8 cellular contexts compared by ENCODE assay signal in the genomic region with DNA sequence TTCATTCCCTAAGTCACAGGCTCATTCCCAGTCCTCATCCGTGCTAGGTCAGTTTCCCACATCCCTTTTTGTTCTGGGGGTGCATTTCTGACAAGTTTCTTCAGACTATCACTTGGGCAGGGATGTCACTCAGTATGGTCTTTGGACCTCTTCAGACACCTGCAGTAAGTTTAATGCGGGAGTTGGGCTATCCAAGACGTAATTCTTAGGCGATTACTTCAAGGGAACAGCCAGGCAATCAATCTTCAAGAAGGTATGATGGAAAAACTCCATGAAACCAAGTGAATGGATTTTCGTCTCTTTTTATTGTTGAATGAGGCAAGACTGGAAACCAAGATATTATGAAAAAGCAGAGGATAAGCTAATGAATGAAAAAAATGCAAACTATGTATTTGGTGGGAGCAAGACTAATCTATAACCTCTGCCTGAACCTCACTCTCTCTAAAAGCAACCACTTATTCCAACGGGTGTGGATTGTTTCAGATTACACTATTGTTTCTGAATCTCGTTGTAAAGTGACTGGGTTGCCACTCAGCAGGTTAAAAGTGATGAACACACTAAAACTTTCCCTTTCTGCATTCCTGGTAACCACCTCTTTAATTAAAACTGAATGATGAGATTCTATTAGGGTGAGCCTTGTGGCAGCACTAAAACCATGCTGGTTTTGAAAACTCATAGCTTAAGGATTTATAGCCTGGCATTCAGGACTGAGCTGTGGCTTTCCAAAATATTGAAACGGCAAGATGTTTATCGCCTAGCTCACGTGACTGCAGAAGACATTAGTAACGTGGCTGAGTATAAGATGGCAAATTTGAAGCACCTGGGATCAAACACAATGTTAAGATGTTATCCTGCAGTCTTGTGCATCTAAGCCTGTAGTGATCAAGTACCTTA. TPM values are rescaled to one million over a fixed set of nuclear protein-coding genes. Genes with fewer than 3 reads are reported as not detected.
A peak's percentile ranks its signal among the peaks of the same experiment; 100 is the strongest.
DNase-seq lines count a peak whose midpoint lies in the region; ATAC-seq, FAIRE-seq and TF ChIP-seq lines count a peak whose summit lies in the region.

No MANE protein-coding gene starts in this region.

- POLR2A ChIA-PET in HepG2 (lab: Yijun Ruan, JAX) = interaction anchor here (0.7 to 2.7 kb wide), 8 partner anchors 7 to 125 kb away, joined by 3 to 12 read pairs (median 6); partner anchors contain the start of gene SEC16B

- FAIRE-seq in HepG2 (lab: Jason Lieb, UNC) = no peak

- intact Hi-C loops in activated naive CD4-positive, alpha-beta T cell treated with anti-CD3 and anti-CD28 coated beads for 36 hours (cut with micrococcal nuclease) = no loop called here
- intact Hi-C loops in HepG2 (cut with micrococcal nuclease; ENCODE audit: unreplicated experiment) = loop anchor here (2.0 to 10.0 kb wide), 2 partner anchors 56 to 190 kb away; no protein-coding TSS in a partner anchor

- H4K20me1 ChIP-seq in HepG2 (ENCODE audit: insufficient read depth, low read length) = no peaks in the 10 kb centered on the region

- peaks cover 5% of the 10 kb centered on the region for H3K9me3 Mint-ChIP-seq in activated naive CD4-positive, alpha-beta T cell treated with anti-CD3 and anti-CD28 coated beads for 36 hours

- H3K79me2 ChIP-seq in HepG2 (ENCODE audit: insufficient read depth, low read length) = peaks cover 35% of the 10 kb centered on the region

- no peak for TF ChIP-seq EP300 in HepG2 (IDR thresholded peaks at IDR 0.05; ENCODE audit: low read depth in 2 of 2, low read length in 2 of 2)
- TF ChIP-seq EP300 in HepG2 (CRISPR knock-in tag; IDR thresholded peaks at IDR 0.05; ENCODE audit: borderline replicate concordance) = no peak
- TF ChIP-seq EP300 in tibial nerve (IDR thresholded peaks at IDR 0.05) = no peak

- TF ChIP-seq RAD21 in HepG2 (CRISPR knock-in tag; IDR thresholded peaks at IDR 0.05) = no peak

- in situ Hi-C loops in HepG2 (cut with HindIII; ENCODE audit: extremely low pct_ligation_motif_present, low pct_unique_long_range_greater_than_20kb) = no loop called here

- no peak for ATAC-seq in HepG2
- no peak for ATAC-seq in HG02973 (IDR thresholded peaks at IDR 0.05; ENCODE audit: unreplicated experiment)
- no peak for ATAC-seq in HG02938 (IDR thresholded peaks at IDR 0.05; ENCODE audit: unreplicated experiment)

- H3K4me3 ChIP-seq in HepG2 (replicated peaks in 1 of 3; ENCODE audit: insufficient read depth in 1 of 3, low read depth in 2 of 3, low read length in 3 of 3) = peak overlapping the region; percentile 92 to 96 (median 94)
- H3K4me3 ChIP-seq in tibial nerve = peak overlapping the region; percentile 56 to 97 (median 86)

- H3K9me3 ChIP-seq in HepG2 (ENCODE audit: low read length) (no peaks in the 10 kb centered on the region), tibial nerve (no peaks in the 10 kb centered on the region)

- CTCF ChIA-PET in activated naive CD4-positive, alpha-beta T cell treated with anti-CD3 and anti-CD28 coated beads for 36 hours (lab: Charles Lee) = no interaction called here
- CTCF ChIA-PET in HepG2 (lab: Yijun Ruan, JAX; ENCODE audit: low intra/inter-chr PET ratio, low total read pairs) = no interaction called here

- H3K27me3 Mint-ChIP-seq in activated naive CD4-positive, alpha-beta T cell treated with anti-CD3 and anti-CD28 coated beads for 36 hours (ENCODE audit: low read depth) = peaks cover 64% of the 10 kb centered on the region

- peaks cover 62% of the 10 kb centered on the region for H3K4me1 ChIP-seq in HepG2 (ENCODE audit: insufficient read depth, low read length)
- H3K4me1 ChIP-seq in tibial nerve = peaks cover 0 to 49% (median 2%) of the 10 kb centered on the region in 4 donors

- H3K27ac ChIP-seq in HepG2 (ENCODE audit: extremely low read length, insufficient read depth, low read length) (peak overlapping the region; percentile 77), tibial nerve (peak overlapping the region; percentile 35 to 94 (median 89))

- TSS peak; percentile 69 for BruUV-seq in HepG2 (replicated peaks; lab: Mats Ljungman, UMichigan)

- peaks cover 12% of the 10 kb centered on the region for H3K4me1 Mint-ChIP-seq in activated naive CD4-positive, alpha-beta T cell treated with anti-CD3 and anti-CD28 coated beads for 36 hours (ENCODE audit: low read depth)

- WGBS in HepG2 (ENCODE audit: low lambda C conversion rate) = 18% methylated on average over 11 of the region's 11 CpGs
- 12 to 15% methylated on average over 11 of the region's 11 CpGs for WGBS in tibial nerve, 2 donors

- peak overlapping the region; percentile 6 for H3K4me3 Mint-ChIP-seq in activated naive CD4-positive, alpha-beta T cell treated with anti-CD3 and anti-CD28 coated beads for 36 hours

- H2AFZ ChIP-seq in HepG2 (ENCODE audit: low read length) = peak overlapping the region; percentile 43

- TF ChIP-seq CTCF in HepG2 (CRISPR knock-in tag; IDR thresholded peaks at IDR 0.05) = no peak
- TF ChIP-seq CTCF in tibial nerve (IDR thresholded peaks at IDR 0.05) = peak in 1 of 5 experiments; percentile 7

- H3K36me3 Mint-ChIP-seq in activated naive CD4-positive, alpha-beta T cell treated with anti-CD3 and anti-CD28 coated beads for 36 hours (ENCODE audit: low read depth) = peaks cover 2% of the 10 kb centered on the region

- no peak overlapping the region for H3K27ac Mint-ChIP-seq in activated naive CD4-positive, alpha-beta T cell treated with anti-CD3 and anti-CD28 coated beads for 36 hours

- no peak for DNase-seq in activated naive CD4-positive, alpha-beta T cell treated with anti-CD3 and anti-CD28 coated beads for 36 hours
- no peak for DNase-seq in activated naive CD4-positive, alpha-beta T cell treated with Interleukin-2 at 50 U/mL for 16 hours
- DNase-seq in amniotic stem cell (lab: John Stamatoyannopoulos, UW) (peak; percentile 44), HepG2 (ENCODE audit: low spot score) (no peak), tibial nerve (ENCODE audit: low spot score in 2 of 2) (no peak)
- no peak for DNase-seq in stimulated activated CD4-positive, alpha-beta T cell treated with anti-CD3 and anti-CD28 coated beads, Interleukin-2, amount 100 ng/mL, for 48 hours

- peak overlapping the region; percentile 96 for H3K4me2 ChIP-seq in HepG2 (ENCODE audit: low read depth, low read length)

- TF ChIP-seq POLR2A in HepG2 (IDR thresholded peaks at IDR 0.05; ENCODE audit: insufficient read depth in 1 of 2, low read depth in 2 of 2, low read length in 2 of 2) = no peak
- no peak for TF ChIP-seq POLR2A in tibial nerve (IDR thresholded peaks at IDR 0.05)

- H3K36me3 ChIP-seq in HepG2 (replicated peaks in 1 of 2; ENCODE audit: control insufficient read depth in 1 of 2, insufficient read depth in 2 of 2, low read length in 2 of 2) (no peaks in the 10 kb centered on the region), tibial nerve (no peaks in the 10 kb centered on the region)

- no peaks in the 10 kb centered on the region; a peak in 1 of 5 replicates for H3K27me3 ChIP-seq in HepG2 (ENCODE audit: control insufficient read depth in 1 of 2, insufficient read depth in 2 of 2, low read length in 2 of 2)
- no peaks in the 10 kb centered on the region for H3K27me3 ChIP-seq in tibial nerve

- H3K9ac ChIP-seq in HepG2 (ENCODE audit: insufficient read depth, low read depth, low read length) = peak overlapping the region; percentile 85

TF ChIP-seq in HepG2, 621 proteins besides CTCF, POLR2A, EP300 and RAD21:
- TF ChIP-seq ZNF292 (CRISPR knock-in tag; IDR thresholded peaks at IDR 0.05; ENCODE audit: borderline replicate concordance, low read depth) (0 out of 2 replicates have a peak, but pooled peaks have one; percentile 8), PHF21A (CRISPR knock-in tag; IDR thresholded peaks at IDR 0.05) (0 out of 2 replicates have a peak, but pooled peaks have one; percentile 5)
- TF ChIP-seq, protein P1, sequence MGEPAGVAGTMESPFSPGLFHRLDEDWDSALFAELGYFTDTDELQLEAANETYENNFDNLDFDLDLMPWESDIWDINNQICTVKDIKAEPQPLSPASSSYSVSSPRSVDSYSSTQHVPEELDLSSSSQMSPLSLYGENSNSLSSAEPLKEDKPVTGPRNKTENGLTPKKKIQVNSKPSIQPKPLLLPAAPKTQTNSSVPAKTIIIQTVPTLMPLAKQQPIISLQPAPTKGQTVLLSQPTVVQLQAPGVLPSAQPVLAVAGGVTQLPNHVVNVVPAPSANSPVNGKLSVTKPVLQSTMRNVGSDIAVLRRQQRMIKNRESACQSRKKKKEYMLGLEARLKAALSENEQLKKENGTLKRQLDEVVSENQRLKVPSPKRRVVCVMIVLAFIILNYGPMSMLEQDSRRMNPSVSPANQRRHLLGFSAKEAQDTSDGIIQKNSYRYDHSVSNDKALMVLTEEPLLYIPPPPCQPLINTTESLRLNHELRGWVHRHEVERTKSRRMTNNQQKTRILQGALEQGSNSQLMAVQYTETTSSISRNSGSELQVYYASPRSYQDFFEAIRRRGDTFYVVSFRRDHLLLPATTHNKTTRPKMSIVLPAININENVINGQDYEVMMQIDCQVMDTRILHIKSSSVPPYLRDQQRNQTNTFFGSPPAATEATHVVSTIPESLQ (CRISPR knock-in tag; conservative IDR thresholded peaks at IDR 0.05) = no peak

RNA-seq across cellular contexts. Expression of gene RASAL2, which starts 1.1 kb away (rescaled TPM):
- not detected for total RNA-seq in activated naive CD4-positive, alpha-beta T cell treated with anti-CD3 and anti-CD28 coated beads for 36 hours
- total RNA-seq in HepG2 (2016; rRNA removed; fragmentation: Illumina TruSeq; extraction: Trizol) = 5.4 and 6.4 TPM in 2 replicates
- total RNA-seq in HepG2 (2016; cell fraction: cytosol; rRNA removed; fragmentation: Illumina TruSeq; extraction: Trizol; ENCODE audit: low read depth) = 1.5 and 1.8 TPM in 2 replicates
- total RNA-seq in HepG2 (2016; cell fraction: insoluble cytoplasmic fraction; rRNA removed; fragmentation: Illumina TruSeq; extraction: Trizol) = 5.2 and 6.3 TPM in 2 replicates
- 1.9 and 2.0 TPM in 2 replicates for total RNA-seq in HepG2 (2016; cell fraction: membrane; rRNA removed; fragmentation: Illumina TruSeq; extraction: Trizol)
- 9.0 and 10.9 TPM in 2 replicates for total RNA-seq in HepG2 (2016; cell fraction: nucleus; rRNA removed; fragmentation: Illumina TruSeq; extraction: Trizol)
- polyA plus RNA-seq in HepG2 (2011; rRNA removed) = 4.6 and 5.9 TPM in 2 replicates
- 3.1 and 3.2 TPM in 2 replicates for polyA plus RNA-seq in HepG2 (2011; cell fraction: cytosol; rRNA removed)
- polyA plus RNA-seq in HepG2 (2011; cell fraction: nucleus; rRNA removed) = 13.0 and 15.7 TPM in 2 replicates
- 3.0 and 3.2 TPM in 2 replicates for polyA plus RNA-seq in HepG2 (2012)
- 0.06 and 0.07 TPM in 2 replicates for polyA plus RNA-seq in HepG2 (2016; cell fraction: cytosol; fragmentation: Illumina TruSeq; extraction: Trizol; ENCODE audit: low read depth)
- 4.1 and 4.5 TPM in 2 replicates for polyA plus RNA-seq in HepG2 (2016; cell fraction: insoluble cytoplasmic fraction; fragmentation: Illumina TruSeq; extraction: Trizol; ENCODE audit: low read depth)
- polyA plus RNA-seq in HepG2 (2016; cell fraction: membrane; fragmentation: Illumina TruSeq; extraction: Trizol; ENCODE audit: low read depth) = 0.26 and 0.38 TPM in 2 replicates
- polyA plus RNA-seq in HepG2 (2016; cell fraction: nucleus; fragmentation: Illumina TruSeq; extraction: Trizol; ENCODE audit: insufficient read depth, low read depth) = 8.1 and 9.7 TPM in 2 replicates
- polyA minus RNA-seq in HepG2 (2011; rRNA and poly(A)+ RNA removed; ENCODE audit: low replicate concordance) = 15.5 and 36.8 TPM in 2 replicates
- 6.7 and 8.0 TPM in 2 replicates for polyA minus RNA-seq in HepG2 (2011; cell fraction: cytosol; rRNA and poly(A)+ RNA removed)
- polyA minus RNA-seq in HepG2 (2011; cell fraction: nucleus; rRNA and poly(A)+ RNA removed) = 34.3 and 40.3 TPM in 2 replicates
- 10 to 100 TPM; 40.5 to 44.8 (median 43.0) TPM for total RNA-seq in tibial nerve
